ENCODE assay signal across 8 cellular contexts in genomic region chr1:205430631-205431305, GRCh38. TPM values are rescaled to one million over a fixed set of nuclear protein-coding genes. Genes with fewer than 3 reads are reported as not detected.
A peak's percentile ranks its signal among the peaks of the same experiment; 100 is the strongest.
DNase-seq lines count a peak whose midpoint lies in the region; ATAC-seq, FAIRE-seq and TF ChIP-seq lines count a peak whose summit lies in the region.

No MANE protein-coding gene starts in this region.

- DNase-seq in DMS114 treated with DMSO at 0.1 percent for 48 hours (lab: John Stamatoyannopoulos, UW; ENCODE audit: unreplicated experiment) = peak; percentile 45
- peak; percentile 31 for DNase-seq in M059J (ENCODE audit: low read depth)
- DNase-seq in activated CD8-positive, alpha-beta T cell treated with anti-CD3 and anti-CD28 coated beads for 36 hours = peak; percentile 70
- DNase-seq in effector CD4-positive, alpha-beta T cell = peak; percentile 25
- peak; percentile 69 to 70 for DNase-seq in memory B cell (ENCODE audit: low spot score in 2 of 2)
- DNase-seq in stimulated activated CD8-positive, alpha-beta memory T cell treated with anti-CD3 and anti-CD28 coated beads, Interleukin-15, amount 100 ng/mL, for 24 hours (ENCODE audit: low read depth) = peak; percentile 42
- no peak for DNase-seq in GM19239 (ENCODE audit: insufficient read length, low spot score)
- no peak for DNase-seq in HT-29 (ENCODE audit: low spot score)

- no peaks in the 10 kb centered on the region for H3K9me3 Mint-ChIP-seq in activated CD8-positive, alpha-beta T cell treated with anti-CD3 and anti-CD28 coated beads for 36 hours
- no peaks in the 10 kb centered on the region for H3K9me3 Mint-ChIP-seq in memory B cell

- ATAC-seq in activated CD8-positive, alpha-beta T cell treated with anti-CD3 and anti-CD28 coated beads for 36 hours = peak; percentile 87
- peak; percentile 94 for ATAC-seq in memory B cell (ENCODE audit: low read depth)

- POLR2A ChIA-PET in activated CD8-positive, alpha-beta T cell treated with anti-CD3 and anti-CD28 coated beads for 36 hours (lab: Charles Lee) = interaction anchor here (0.9 kb wide), 1 partner anchor 10 kb away, joined by 4 read pairs; no protein-coding TSS in a partner anchor

- no peaks in the 10 kb centered on the region for H3K36me3 Mint-ChIP-seq in activated CD8-positive, alpha-beta T cell treated with anti-CD3 and anti-CD28 coated beads for 36 hours (ENCODE audit: low read depth)
- H3K36me3 Mint-ChIP-seq in memory B cell = no peaks in the 10 kb centered on the region

- no peak overlapping the region for H3K27ac Mint-ChIP-seq in activated CD8-positive, alpha-beta T cell treated with anti-CD3 and anti-CD28 coated beads for 36 hours
- peak overlapping the region; percentile 67 for H3K27ac Mint-ChIP-seq in memory B cell

- no peaks in the 10 kb centered on the region for H3K27me3 Mint-ChIP-seq in activated CD8-positive, alpha-beta T cell treated with anti-CD3 and anti-CD28 coated beads for 36 hours
- peaks cover 3% of the 10 kb centered on the region for H3K27me3 Mint-ChIP-seq in memory B cell

- intact Hi-C loops in activated CD8-positive, alpha-beta T cell treated with anti-CD3 and anti-CD28 coated beads for 36 hours (cut with micrococcal nuclease) = no loop called here

- FAIRE-seq in GM19239 (lab: Jason Lieb, UNC) = no peak

- peaks cover 7% of the 10 kb centered on the region for H3K4me1 Mint-ChIP-seq in activated CD8-positive, alpha-beta T cell treated with anti-CD3 and anti-CD28 coated beads for 36 hours (ENCODE audit: low read depth)
- peaks cover 32% of the 10 kb centered on the region for H3K4me1 Mint-ChIP-seq in memory B cell

- H3K4me3 Mint-ChIP-seq in activated CD8-positive, alpha-beta T cell treated with anti-CD3 and anti-CD28 coated beads for 36 hours = peak overlapping the region; percentile 74
- peak overlapping the region; percentile 90 for H3K4me3 Mint-ChIP-seq in memory B cell

- peak; percentile 82 for TF ChIP-seq CTCF in activated CD8-positive, alpha-beta T cell treated with anti-CD3 and anti-CD28 coated beads for 36 hours (IDR thresholded peaks at IDR 0.05)

- CTCF ChIA-PET in activated CD8-positive, alpha-beta T cell treated with anti-CD3 and anti-CD28 coated beads for 36 hours (lab: Charles Lee) = interaction anchor here (0.6 to 12.4 kb wide), 35 partner anchors 9 to 161 kb away, joined by 3 to 153 read pairs (median 4); partner anchors contain the start of genes BLACAT1 and LEMD1

RNA-seq across cellular contexts. Expression of gene LEMD1, which starts 8.9 kb away (rescaled TPM):
- not detected in 2 replicates for total RNA-seq in M059J (2014; rRNA removed; shearing (Covaris generic))
- under 1 TPM; 0.58 to 0.81 TPM for total RNA-seq in activated CD8-positive, alpha-beta T cell treated with anti-CD3 and anti-CD28 coated beads for 36 hours
- total RNA-seq in HT-29 (2014; rRNA removed; shearing (Covaris generic)) = 3.8 and 7.1 TPM in 2 replicates

RNA-seq across cellular contexts. Expression of gene BLACAT1, which starts 25.1 kb away (rescaled TPM):
- 0.10 and 0.15 TPM in 2 replicates for total RNA-seq in M059J (2014; rRNA removed; shearing (Covaris generic))
- under 1 TPM in 1 of 2 experiments, not detected in 1; 0.13 TPM for total RNA-seq in activated CD8-positive, alpha-beta T cell treated with anti-CD3 and anti-CD28 coated beads for 36 hours
- 1.8 and 1.9 TPM in 2 replicates for total RNA-seq in HT-29 (2014; rRNA removed; shearing (Covaris generic))

Comparison
In these comparisons a context has a peak if more than half of its experiments do, and no peak if none do; other contexts are left out.
1. DNase-seq: peak in DMS114 treated with DMSO at 0.1 percent for 48 hours (single experiment), M059J (single experiment), activated CD8-positive, alpha-beta T cell treated with anti-CD3 and anti-CD28 coated beads for 36 hours (single experiment), effector CD4-positive, alpha-beta T cell (single experiment), memory B cell (2 of 2) and stimulated activated CD8-positive, alpha-beta memory T cell treated with anti-CD3 and anti-CD28 coated beads, Interleukin-15, amount 100 ng/mL, for 24 hours (single experiment); none in GM19239 (single experiment) and HT-29 (single experiment).